Comparison of ENCODE assay signal across 15 cellular contexts in genomic region chr6:12269100-12269499, GRCh38. TPM values are rescaled to one million over a fixed set of nuclear protein-coding genes. Genes with fewer than 3 reads are reported as not detected.
"Had no signal": no experiment of that assay in that cellular context is flagged by ENCODE, and none has a peak within 500 bp of the region (broad histone marks: within the 10 kb centered on the region; RNA-seq: fewer than 3 reads in every experiment).

No MANE protein-coding gene starts in this region.

- ATAC-seq: gastroesophageal sphincter, left colon, psoas muscle, right lobe of liver had no signal

- FAIRE-seq: islet of Langerhans had no signal

- DNase-seq: activated CD4-positive, alpha-beta T cell treated with anti-CD3 and anti-CD28 coated beads, Interleukin-2, amount 50 U/mL, for 48 hours; activated effector memory CD4-positive, alpha-beta T cell treated with Interleukin-2 at 50 U/mL for 16 hours; activated naive CD4-positive, alpha-beta T cell treated with anti-CD3 and anti-CD28 coated beads, Interleukin-2, amount 50 U/mL, for 16 hours; left colon; psoas muscle; right lobe of liver; spleen; stomach; testis; upper lobe of left lung had no signal

- H3K27ac ChIP-seq: gastroesophageal sphincter, psoas muscle, right lobe of liver, stomach, testis, upper lobe of left lung, VCaP had no signal

- H3K4me1 ChIP-seq: gastroesophageal sphincter, psoas muscle, right lobe of liver, stomach, testis, upper lobe of left lung had no signal

- H3K9me3 ChIP-seq: right lobe of liver, testis had no signal

- H3K36me3 ChIP-seq: gastroesophageal sphincter, right lobe of liver, spleen, stomach, upper lobe of left lung had no signal

- H3K27me3 ChIP-seq: gastroesophageal sphincter, right lobe of liver, spleen, stomach, testis, upper lobe of left lung had no signal

- H3K4me3 ChIP-seq: gastroesophageal sphincter, lung, psoas muscle, right lobe of liver, spleen, stomach, testis, upper lobe of left lung had no signal

RNA-seq across cellular contexts. Expression of gene EDN1, which starts 21.1 kb away (rescaled TPM):
- total RNA-seq: neural crest cell had no signal
